In the genomic region with DNA sequence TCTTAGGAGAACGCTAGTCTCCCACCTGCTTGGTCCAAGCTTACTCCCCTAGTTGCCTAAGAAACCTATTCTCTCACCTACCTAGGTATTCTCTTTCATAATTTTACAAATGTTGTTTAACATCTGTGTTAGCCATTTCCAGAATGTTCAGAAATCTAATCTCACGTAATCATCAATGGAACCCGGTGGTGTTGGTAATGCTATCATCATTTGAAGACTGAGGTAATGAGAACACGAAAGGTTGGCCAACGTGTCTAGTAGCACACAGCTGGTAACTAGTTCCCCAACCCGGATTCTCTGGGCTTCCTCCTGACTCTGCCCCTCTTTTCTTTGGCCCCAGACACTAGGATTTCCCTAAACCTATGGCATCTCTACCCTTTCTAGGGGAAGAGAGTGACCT, we compare ENCODE assay signal across 1 cellular context.
TF ChIP-seq lines count a peak whose summit lies in the region.

No MANE protein-coding gene starts in this region.

TF ChIP-seq in GM23338, 12 proteins besides CTCF, POLR2A, EP300 and RAD21 (continued from another document):
- no peak for TF ChIP-seq ZNF114 (CRISPR knock-in tag; IDR thresholded peaks at IDR 0.05)
- TF ChIP-seq, protein P1, sequence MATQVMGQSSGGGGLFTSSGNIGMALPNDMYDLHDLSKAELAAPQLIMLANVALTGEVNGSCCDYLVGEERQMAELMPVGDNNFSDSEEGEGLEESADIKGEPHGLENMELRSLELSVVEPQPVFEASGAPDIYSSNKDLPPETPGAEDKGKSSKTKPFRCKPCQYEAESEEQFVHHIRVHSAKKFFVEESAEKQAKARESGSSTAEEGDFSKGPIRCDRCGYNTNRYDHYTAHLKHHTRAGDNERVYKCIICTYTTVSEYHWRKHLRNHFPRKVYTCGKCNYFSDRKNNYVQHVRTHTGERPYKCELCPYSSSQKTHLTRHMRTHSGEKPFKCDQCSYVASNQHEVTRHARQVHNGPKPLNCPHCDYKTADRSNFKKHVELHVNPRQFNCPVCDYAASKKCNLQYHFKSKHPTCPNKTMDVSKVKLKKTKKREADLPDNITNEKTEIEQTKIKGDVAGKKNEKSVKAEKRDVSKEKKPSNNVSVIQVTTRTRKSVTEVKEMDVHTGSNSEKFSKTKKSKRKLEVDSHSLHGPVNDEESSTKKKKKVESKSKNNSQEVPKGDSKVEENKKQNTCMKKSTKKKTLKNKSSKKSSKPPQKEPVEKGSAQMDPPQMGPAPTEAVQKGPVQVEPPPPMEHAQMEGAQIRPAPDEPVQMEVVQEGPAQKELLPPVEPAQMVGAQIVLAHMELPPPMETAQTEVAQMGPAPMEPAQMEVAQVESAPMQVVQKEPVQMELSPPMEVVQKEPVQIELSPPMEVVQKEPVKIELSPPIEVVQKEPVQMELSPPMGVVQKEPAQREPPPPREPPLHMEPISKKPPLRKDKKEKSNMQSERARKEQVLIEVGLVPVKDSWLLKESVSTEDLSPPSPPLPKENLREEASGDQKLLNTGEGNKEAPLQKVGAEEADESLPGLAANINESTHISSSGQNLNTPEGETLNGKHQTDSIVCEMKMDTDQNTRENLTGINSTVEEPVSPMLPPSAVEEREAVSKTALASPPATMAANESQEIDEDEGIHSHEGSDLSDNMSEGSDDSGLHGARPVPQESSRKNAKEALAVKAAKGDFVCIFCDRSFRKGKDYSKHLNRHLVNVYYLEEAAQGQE (IDR thresholded peaks at IDR 0.05; ENCODE audit: unreplicated experiment) = no peak
